Comparison of ENCODE assay signal across 1 cellular context in genomic region chr6:161038229-161039003, GRCh38.
TF ChIP-seq lines count a peak whose summit lies in the region.

No MANE protein-coding gene starts in this region.

TF ChIP-seq in GM12878, 131 proteins besides CTCF, POLR2A, EP300 and RAD21 (continued from another document and continues in another):
- TF ChIP-seq ZBTB40 (IDR thresholded peaks at IDR 0.05; ENCODE audit: borderline replicate concordance) (no peak), NRF1 (conservative IDR thresholded peaks at IDR 0.05; ENCODE audit: low read depth, low read length) (no peak), PKNOX1 (IDR thresholded peaks at IDR 0.05) (no peak), STAT3 (IDR thresholded peaks at IDR 0.05; ENCODE audit: low read depth, low read length) (no peak), ZZZ3 (IDR thresholded peaks at IDR 0.05; ENCODE audit: control insufficient read depth, insufficient read length, low read depth) (no peak), WRNIP1 (IDR thresholded peaks at IDR 0.05; ENCODE audit: borderline replicate concordance, low read depth, low read length) (no peak), SIX5 (IDR thresholded peaks at IDR 0.05; ENCODE audit: low read depth, low read length, severe bottlenecking) (no peak), MXI1 (IDR thresholded peaks at IDR 0.05; ENCODE audit: low read depth, low read length) (0 out of 2 replicates have a peak, but pooled peaks have one; percentile 19), ZNF274 (IDR thresholded peaks at IDR 0.05; ENCODE audit: insufficient read depth, insufficient read length) (no peak), BCL11A (IDR thresholded peaks at IDR 0.05; ENCODE audit: low read depth, low read length) (peak; percentile 84), FOS (IDR thresholded peaks at IDR 0.05; ENCODE audit: borderline replicate concordance, extremely low read depth, insufficient read length) (no peak), HCFC1 (IDR thresholded peaks at IDR 0.05; ENCODE audit: low read length) (no peak), POU2F2 (IDR thresholded peaks at IDR 0.05; ENCODE audit: borderline replicate concordance, low read depth, low read length) (peak; percentile 87), SIN3A (IDR thresholded peaks at IDR 0.05; ENCODE audit: low read depth, low read length) (no peak), ASH2L (IDR thresholded peaks at IDR 0.05; ENCODE audit: borderline replicate concordance, low read depth) (no peak), NFIC (IDR thresholded peaks at IDR 0.05; ENCODE audit: low read depth, low read length) (peak; percentile 90), YBX1 (IDR thresholded peaks at IDR 0.05) (no peak), ZSCAN29 (IDR thresholded peaks at IDR 0.05) (no peak), YY1 (IDR thresholded peaks at IDR 0.05; ENCODE audit: low read depth, low read length) (no peak), CREM (IDR thresholded peaks at IDR 0.05; ENCODE audit: low read depth) (peak; percentile 40; the same call in 1 of the 2 replicates), IRF4 (IDR thresholded peaks at IDR 0.05; ENCODE audit: low read depth, low read length) (0 out of 2 replicates have a peak, but pooled peaks have one; percentile 34), EGR1 (IDR thresholded peaks at IDR 0.05; ENCODE audit: borderline replicate concordance in 1 of 2, low read depth in 2 of 2, low read length in 2 of 2) (no peak), POLR2AphosphoS2 (IDR thresholded peaks at IDR 0.05; ENCODE audit: low read depth, low read length) (no peak), LARP7 (IDR thresholded peaks at IDR 0.05) (no peak), TBL1XR1 (IDR thresholded peaks at IDR 0.05; ENCODE audit: low read depth, low read length) (peak; percentile 51; the same call in 1 of the 2 replicates), FOXK2 (IDR thresholded peaks at IDR 0.05) (no peak), ZNF217 (IDR thresholded peaks at IDR 0.05) (peak; percentile 92; the same call in 1 of the 2 replicates), PML (IDR thresholded peaks at IDR 0.05; ENCODE audit: low read length) (no peak), SREBF1 (IDR thresholded peaks at IDR 0.05; ENCODE audit: low read length) (0 out of 2 replicates have a peak, but pooled peaks have one; percentile 44), BRCA1 (IDR thresholded peaks at IDR 0.05; ENCODE audit: low read depth, low read length) (no peak), ATF2 (IDR thresholded peaks at IDR 0.05; ENCODE audit: low read length) (peak; percentile 90), E2F8 (IDR thresholded peaks at IDR 0.05; ENCODE audit: low read depth, partially characterized antibody) (no peak), MTA2 (IDR thresholded peaks at IDR 0.05; ENCODE audit: low read depth) (peak; percentile 98), RB1 (IDR thresholded peaks at IDR 0.05; ENCODE audit: borderline replicate concordance) (no peak), NR2C2 (IDR thresholded peaks at IDR 0.05; ENCODE audit: borderline replicate concordance, control insufficient read depth, insufficient read length, low read depth) (no peak), SKIL (IDR thresholded peaks at IDR 0.05; ENCODE audit: low read depth, poor library complexity, severe bottlenecking) (peak; percentile 89), HDAC2 (IDR thresholded peaks at IDR 0.05) (no peak), GATAD2B (conservative IDR thresholded peaks at IDR 0.05; ENCODE audit: low read depth) (0 out of 2 replicates have a peak, but pooled peaks have one; percentile 35), RFX5 (IDR thresholded peaks at IDR 0.05; ENCODE audit: low read depth, low read length) (no peak), PRDM15 (CRISPR knock-in tag; IDR thresholded peaks at IDR 0.05) (no peak), KAT2A (conservative IDR thresholded peaks at IDR 0.05; ENCODE audit: control insufficient read depth, low read depth, low read length) (no peak)
- TF ChIP-seq, protein P1, sequence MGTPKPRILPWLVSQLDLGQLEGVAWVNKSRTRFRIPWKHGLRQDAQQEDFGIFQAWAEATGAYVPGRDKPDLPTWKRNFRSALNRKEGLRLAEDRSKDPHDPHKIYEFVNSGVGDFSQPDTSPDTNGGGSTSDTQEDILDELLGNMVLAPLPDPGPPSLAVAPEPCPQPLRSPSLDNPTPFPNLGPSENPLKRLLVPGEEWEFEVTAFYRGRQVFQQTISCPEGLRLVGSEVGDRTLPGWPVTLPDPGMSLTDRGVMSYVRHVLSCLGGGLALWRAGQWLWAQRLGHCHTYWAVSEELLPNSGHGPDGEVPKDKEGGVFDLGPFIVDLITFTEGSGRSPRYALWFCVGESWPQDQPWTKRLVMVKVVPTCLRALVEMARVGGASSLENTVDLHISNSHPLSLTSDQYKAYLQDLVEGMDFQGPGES (IDR thresholded peaks at IDR 0.05): no peak
- TF ChIP-seq, protein P2, sequence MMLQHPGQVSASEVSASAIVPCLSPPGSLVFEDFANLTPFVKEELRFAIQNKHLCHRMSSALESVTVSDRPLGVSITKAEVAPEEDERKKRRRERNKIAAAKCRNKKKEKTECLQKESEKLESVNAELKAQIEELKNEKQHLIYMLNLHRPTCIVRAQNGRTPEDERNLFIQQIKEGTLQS (IDR thresholded peaks at IDR 0.05; ENCODE audit: borderline replicate concordance, extremely low read depth, low read depth, low read length): no peak
- TF ChIP-seq, protein P3, sequence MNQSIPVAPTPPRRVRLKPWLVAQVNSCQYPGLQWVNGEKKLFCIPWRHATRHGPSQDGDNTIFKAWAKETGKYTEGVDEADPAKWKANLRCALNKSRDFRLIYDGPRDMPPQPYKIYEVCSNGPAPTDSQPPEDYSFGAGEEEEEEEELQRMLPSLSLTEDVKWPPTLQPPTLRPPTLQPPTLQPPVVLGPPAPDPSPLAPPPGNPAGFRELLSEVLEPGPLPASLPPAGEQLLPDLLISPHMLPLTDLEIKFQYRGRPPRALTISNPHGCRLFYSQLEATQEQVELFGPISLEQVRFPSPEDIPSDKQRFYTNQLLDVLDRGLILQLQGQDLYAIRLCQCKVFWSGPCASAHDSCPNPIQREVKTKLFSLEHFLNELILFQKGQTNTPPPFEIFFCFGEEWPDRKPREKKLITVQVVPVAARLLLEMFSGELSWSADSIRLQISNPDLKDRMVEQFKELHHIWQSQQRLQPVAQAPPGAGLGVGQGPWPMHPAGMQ (IDR thresholded peaks at IDR 0.05; ENCODE audit: borderline replicate concordance): no peak
- TF ChIP-seq, protein P4, sequence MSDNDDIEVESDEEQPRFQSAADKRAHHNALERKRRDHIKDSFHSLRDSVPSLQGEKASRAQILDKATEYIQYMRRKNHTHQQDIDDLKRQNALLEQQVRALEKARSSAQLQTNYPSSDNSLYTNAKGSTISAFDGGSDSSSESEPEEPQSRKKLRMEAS (IDR thresholded peaks at IDR 0.05; ENCODE audit: low read depth, low read length): no peak
